16 cellular contexts compared by ENCODE assay signal in the genomic region with DNA sequence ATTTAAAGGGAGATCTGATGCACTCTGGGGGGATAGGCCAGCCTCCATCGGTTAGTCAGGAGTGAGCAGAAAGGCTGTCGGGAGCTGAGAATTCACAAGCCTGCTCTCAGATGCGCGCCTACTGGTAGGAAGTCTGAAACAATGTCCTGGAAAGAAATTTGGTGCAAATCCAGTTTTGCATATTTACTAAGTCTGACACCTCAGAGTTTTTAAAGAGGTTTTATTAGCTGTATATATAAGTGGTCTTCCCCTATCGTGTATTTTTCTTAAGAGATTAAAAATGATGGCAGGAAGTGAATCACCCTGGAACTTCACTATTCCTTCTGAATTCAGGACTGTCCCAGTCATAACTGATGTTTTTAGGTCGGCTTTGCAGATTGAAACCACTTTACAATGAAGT.
DNase-seq lines count a peak whose midpoint lies in the region; ATAC-seq and TF ChIP-seq lines count a peak whose summit lies in the region.
"Had no signal": no experiment of that assay in that cellular context is flagged by ENCODE, and none has a peak within 500 bp of the region (broad histone marks: within the 10 kb centered on the region; RNA-seq: fewer than 3 reads in every experiment).

No MANE protein-coding gene starts in this region.

- no peaks in the 10 kb centered on the region for H3K36me3 Mint-ChIP-seq in activated naive CD8-positive, alpha-beta T cell treated with anti-CD3 and anti-CD28 coated beads, Interleukin-2, amount 50 U/mL, for 24 hours (ENCODE audit: low read depth)
- H3K36me3 Mint-ChIP-seq: activated naive CD4-positive, alpha-beta T cell treated with anti-CD3 and anti-CD28 coated beads, Interleukin-2, amount 50 U/mL, for 72 hours; memory B cell had no signal

- 51% methylated on average over 6 of the region's 6 CpGs for WGBS in right cardiac atrium

- no peaks in the 10 kb centered on the region for H3K9me3 Mint-ChIP-seq in activated naive CD8-positive, alpha-beta T cell treated with anti-CD3 and anti-CD28 coated beads, Interleukin-2, amount 50 U/mL, for 24 hours
- H3K9me3 Mint-ChIP-seq: activated naive CD4-positive, alpha-beta T cell treated with anti-CD3 and anti-CD28 coated beads, Interleukin-2, amount 50 U/mL, for 72 hours; memory B cell; T-helper 2 cell treated with Interferon-gamma antibody and Interleukin-4, amounts not matched to agents 5 μg/mL and 100 μg/mL, for 36 hours had no signal

- no peaks in the 10 kb centered on the region for H3K36me3 ChIP-seq in tibial artery

- no peak for TF ChIP-seq CTCF in tibial artery (IDR thresholded peaks at IDR 0.05)

- H3K4me3 ChIP-seq in right cardiac atrium (ENCODE audit: low read length) (no peak overlapping the region), tibial artery (no peak overlapping the region)

- H3K27me3 ChIP-seq in right cardiac atrium (ENCODE audit: control insufficient read depth, insufficient read depth) = no peaks in the 10 kb centered on the region
- H3K27me3 ChIP-seq in tibial artery = no peaks in the 10 kb centered on the region

- H3K4me1 Mint-ChIP-seq in activated naive CD8-positive, alpha-beta T cell treated with anti-CD3 and anti-CD28 coated beads, Interleukin-2, amount 50 U/mL, for 24 hours = no peaks in the 10 kb centered on the region
- H3K4me1 Mint-ChIP-seq: memory B cell had no signal

- H3K27ac ChIP-seq in right cardiac atrium (ENCODE audit: low read length) (no peak overlapping the region), tibial artery (peak overlapping the region; percentile 71 to 80)
- H3K27ac ChIP-seq: 22Rv1 had no signal

- intact Hi-C loops in right cardiac atrium (cut with DNase I) = no loop called here
- intact Hi-C loops in tibial artery (cut with DNase I; ENCODE audit: low total_unique reads) = loop anchor here (5.0 to 10.0 kb wide), 2 partner anchors 37 to 124 kb away; partner anchors contain the start of gene PIGC

- no peak overlapping the region for H3K27ac Mint-ChIP-seq in activated naive CD8-positive, alpha-beta T cell treated with anti-CD3 and anti-CD28 coated beads, Interleukin-2, amount 50 U/mL, for 24 hours
- H3K27ac Mint-ChIP-seq: activated CD8-positive, alpha-beta T cell treated with anti-CD3 and anti-CD28 coated beads, Interleukin-2, amount 10 ng/mL, durations not matched to agents 7 days and 5 days; activated naive CD4-positive, alpha-beta T cell treated with anti-CD3 and anti-CD28 coated beads, Interleukin-2, amount 50 U/mL, for 72 hours; memory B cell; T-helper 2 cell treated with Interferon-gamma antibody and Interleukin-4, amounts not matched to agents 5 μg/mL and 100 μg/mL, for 36 hours had no signal

- H3K4me1 ChIP-seq in right cardiac atrium (ENCODE audit: control insufficient read depth, insufficient read depth, low read length) (peaks cover 2% of the 10 kb centered on the region), tibial artery (peaks cover 0 to 36% (median 24%) of the 10 kb centered on the region in 4 donors)

- no peak overlapping the region for H3K4me3 Mint-ChIP-seq in activated naive CD8-positive, alpha-beta T cell treated with anti-CD3 and anti-CD28 coated beads, Interleukin-2, amount 50 U/mL, for 24 hours
- H3K4me3 Mint-ChIP-seq: activated CD8-positive, alpha-beta T cell treated with anti-CD3 and anti-CD28 coated beads, Interleukin-2, amount 10 ng/mL, durations not matched to agents 7 days and 5 days; memory B cell; T-helper 2 cell treated with Interferon-gamma antibody and Interleukin-4, amounts not matched to agents 5 μg/mL and 100 μg/mL, for 36 hours had no signal

- peak; percentile 34 to 52 for ATAC-seq in right cardiac atrium
- ATAC-seq in activated naive CD8-positive, alpha-beta T cell treated with anti-CD3 and anti-CD28 coated beads, Interleukin-2, amount 50 U/mL, for 24 hours = no peak
- no peak for ATAC-seq in esophagus mucosa
- ATAC-seq: activated CD8-positive, alpha-beta T cell treated with anti-CD3 and anti-CD28 coated beads, Interleukin-2, amount 10 ng/mL, durations not matched to agents 7 days and 5 days; activated naive CD4-positive, alpha-beta T cell treated with anti-CD3 and anti-CD28 coated beads, Interleukin-2, amount 50 U/mL, for 72 hours had no signal

- H3K9me3 ChIP-seq in right cardiac atrium (ENCODE audit: control insufficient read depth, low read length) = no peaks in the 10 kb centered on the region
- no peaks in the 10 kb centered on the region for H3K9me3 ChIP-seq in tibial artery

- H3K27me3 Mint-ChIP-seq in activated naive CD8-positive, alpha-beta T cell treated with anti-CD3 and anti-CD28 coated beads, Interleukin-2, amount 50 U/mL, for 24 hours = no peaks in the 10 kb centered on the region
- H3K27me3 Mint-ChIP-seq: memory B cell had no signal

- DNase-seq in DMS 273 (lab: John Stamatoyannopoulos, UW; ENCODE audit: unreplicated experiment) (peak; percentile 43), DMS 273 treated with DMSO at 0.1 percent for 48 hours (lab: John Stamatoyannopoulos, UW) (no peak), amniotic epithelial cell (ENCODE audit: low read depth) (peak; percentile 41), right cardiac atrium (no peak), tibial artery (no peak), NCI-H187 treated with DMSO at 0.1 percent for 48 hours (lab: John Stamatoyannopoulos, UW) (no peak)
- DNase-seq in activated naive CD8-positive, alpha-beta T cell treated with anti-CD3 and anti-CD28 coated beads, Interleukin-2, amount 50 U/mL, for 24 hours = no peak
- DNase-seq: activated CD8-positive, alpha-beta T cell treated with anti-CD3 and anti-CD28 coated beads, Interleukin-2, amount 10 ng/mL, durations not matched to agents 7 days and 5 days; DMS79; hippocampal formation; NK-92 treated with Interleukin-12 subunit alpha and Interleukin-12 subunit beta, amount 100 ng/mL, for 24 hours had no signal

Comparison
In these comparisons a context has a peak if more than half of its experiments do, and no peak if none do; other contexts are left out.
1. DNase-seq: peak in DMS 273 (single experiment) and amniotic epithelial cell (single experiment); none in DMS 273 treated with DMSO at 0.1 percent for 48 hours (single experiment), right cardiac atrium (0 of 3), tibial artery (0 of 2), NCI-H187 treated with DMSO at 0.1 percent for 48 hours (single experiment) and activated naive CD8-positive, alpha-beta T cell treated with anti-CD3 and anti-CD28 coated beads, Interleukin-2, amount 50 U/mL, for 24 hours (single experiment).
2. ATAC-seq: peak in right cardiac atrium (2 of 2); none in activated naive CD8-positive, alpha-beta T cell treated with anti-CD3 and anti-CD28 coated beads, Interleukin-2, amount 50 U/mL, for 24 hours (single experiment) and esophagus mucosa (single experiment).